In genomic region chr10:70380350-70381135, GRCh38 we compare ENCODE assay signal across 12 cellular contexts. TPM values are rescaled to one million over a fixed set of nuclear protein-coding genes. Genes with fewer than 3 reads are reported as not detected.
A peak's percentile ranks its signal among the peaks of the same experiment; 100 is the strongest.
DNase-seq lines count a peak whose midpoint lies in the region; ATAC-seq and TF ChIP-seq lines count a peak whose summit lies in the region.
"Had no signal": no experiment of that assay in that cellular context is flagged by ENCODE, and none has a peak within 500 bp of the region (broad histone marks: within the 10 kb centered on the region; RNA-seq: fewer than 3 reads in every experiment).

No MANE protein-coding gene starts in this region.

- peak overlapping the region; percentile 100 for H3K4me2 ChIP-seq in hepatocyte

- no peaks in the 10 kb centered on the region for H3K27me3 Mint-ChIP-seq in CD4-positive, alpha-beta memory T cell
- peaks cover 14% of the 10 kb centered on the region for H3K27me3 Mint-ChIP-seq in WTC11 (ENCODE audit: low read depth)

- H3K9me2 ChIP-seq in hepatocyte (replicated peaks; ENCODE audit: insufficient read depth) = no peaks in the 10 kb centered on the region

- TF ChIP-seq CTCF in A673 (conservative IDR thresholded peaks at IDR 0.05; ENCODE audit: low read depth, low read length) (no peak), WTC11 (IDR thresholded peaks at IDR 0.05) (no peak), hepatocyte (IDR thresholded peaks at IDR 0.05; ENCODE audit: poor library complexity) (no peak), BE2C (IDR thresholded peaks at IDR 0.05; ENCODE audit: low read depth, low read length) (no peak)

- H3K27ac ChIP-seq in A673 (ENCODE audit: low read depth, low read length, poor library complexity, severe bottlenecking) = no peak overlapping the region
- H3K27ac ChIP-seq in CD4-positive, alpha-beta memory T cell (ENCODE audit: low read depth, low read length) = no peak overlapping the region
- no peak overlapping the region for H3K27ac ChIP-seq in hepatocyte
- H3K27ac ChIP-seq: pancreas had no signal

- POLR2A ChIA-PET in A673 (lab: Charles Lee; ENCODE audit: low non-redundant PET) = interaction anchor here (0.9 kb wide), 1 partner anchor 21 kb away, joined by 3 read pairs; no protein-coding TSS in a partner anchor
- POLR2A ChIA-PET in CD4-positive, alpha-beta memory T cell (lab: Charles Lee; ENCODE audit: partially characterized antibody) = interaction anchor here (3.3 kb wide), 1 partner anchor 23 kb away, joined by 48 read pairs; the partner anchor contains the start of gene EIF4EBP2
- POLR2A ChIA-PET in WTC11 (lab: Charles Lee) = no interaction called here

- H3K9me3 Mint-ChIP-seq in CD4-positive, alpha-beta memory T cell = peaks cover 0 to 8% (median 1%) of the 10 kb centered on the region in 8 donors
- H3K9me3 Mint-ChIP-seq in WTC11 = 0 out of 2 replicates have a peak, but pooled peaks cover 3% of the 10 kb centered on the region
- H3K9me3 Mint-ChIP-seq: dendritic cell treated with granulocyte-macrophage colony-stimulating factor and Interleukin-4, amounts not matched to agents 40 ng/mL and 50 ng/mL, for 4 days had no signal

- H3K36me3 ChIP-seq in A673 (ENCODE audit: insufficient read depth, low read length, poor library complexity, severe bottlenecking) (no peaks in the 10 kb centered on the region), hepatocyte (replicated peaks; ENCODE audit: insufficient read depth, low read depth) (no peaks in the 10 kb centered on the region), BE2C (no peaks in the 10 kb centered on the region)
- no peaks in the 10 kb centered on the region for H3K36me3 ChIP-seq in CD4-positive, alpha-beta memory T cell (ENCODE audit: insufficient read depth, low read length)
- H3K36me3 ChIP-seq: pancreas had no signal

- peak overlapping the region; percentile 61 for H3K4me3 ChIP-seq in A673 (ENCODE audit: low read depth, low read length, poor library complexity, severe bottlenecking)
- H3K4me3 ChIP-seq in CD4-positive, alpha-beta memory T cell (ENCODE audit: low read length in 2 of 2) = no peak overlapping the region
- no peak overlapping the region for H3K4me3 ChIP-seq in hepatocyte
- no peak overlapping the region for H3K4me3 ChIP-seq in BE2C (ENCODE audit: low read depth, low read length)

- H2AFZ ChIP-seq in hepatocyte = no peak overlapping the region

- no peaks in the 10 kb centered on the region for H3K27me3 ChIP-seq in A673 (replicated peaks; ENCODE audit: insufficient read depth, low read depth, low read length, poor library complexity)
- no peaks in the 10 kb centered on the region for H3K27me3 ChIP-seq in CD4-positive, alpha-beta memory T cell (ENCODE audit: insufficient read depth, low read length)
- peaks cover 7% of the 10 kb centered on the region for H3K27me3 ChIP-seq in hepatocyte
- H3K27me3 ChIP-seq in BE2C = no peaks in the 10 kb centered on the region
- H3K27me3 ChIP-seq: pancreas had no signal

- no peaks in the 10 kb centered on the region for H3K36me3 Mint-ChIP-seq in CD4-positive, alpha-beta memory T cell
- H3K36me3 Mint-ChIP-seq in WTC11 = peaks cover 4% of the 10 kb centered on the region; the same call in 1 of the 2 replicates

- H3K4me3 Mint-ChIP-seq in CD4-positive, alpha-beta memory T cell = peak overlapping the region in 7 of 8 donors; percentile 88 to 92 (median 90)
- peak overlapping the region; percentile 82 for H3K4me3 Mint-ChIP-seq in WTC11

- peaks cover 0 to 14% (median 6%) of the 10 kb centered on the region in 4 donors for H3K4me1 Mint-ChIP-seq in CD4-positive, alpha-beta memory T cell
- peaks cover 46% of the 10 kb centered on the region for H3K4me1 Mint-ChIP-seq in WTC11

- DNase-seq in A673 (ENCODE audit: low spot score) (no peak), WTC11 (ENCODE audit: low spot score) (no peak), hepatocyte (ENCODE audit: low spot score) (no peak), activated gamma-delta T cell treated with Interleukin-2 at 50 U/mL for 16 hours (no peak), occipital lobe (lab: John Stamatoyannopoulos, UW) (no peak), BE2C (no peak)
- DNase-seq in CD4-positive, alpha-beta memory T cell = no peak
- DNase-seq: activated gamma-delta T cell, COR-L47 had no signal

- H4K20me1 ChIP-seq in hepatocyte (ENCODE audit: insufficient read depth, poor library complexity, severe bottlenecking) = no peaks in the 10 kb centered on the region

- WGBS in hepatocyte (ENCODE audit: low lambda C conversion rate, missing lambda C conversion rate) = 92% methylated on average over 7 of the region's 7 CpGs

- no peak for ATAC-seq in WTC11
- ATAC-seq in HG02642 (IDR thresholded peaks at IDR 0.05; ENCODE audit: poor library complexity, unreplicated experiment) = no peak

- CTCF ChIA-PET in A673 (lab: Charles Lee) (interaction anchor here (0.8 kb wide), 1 partner anchor 161 kb away, joined by 3 read pairs; no protein-coding TSS in a partner anchor), WTC11 (lab: Charles Lee) (interaction anchor here (0.7 to 4.2 kb wide), 13 partner anchors 9 to 159 kb away, joined by 3 to 36 read pairs (median 7); partner anchors contain the start of gene EIF4EBP2)
- CTCF ChIA-PET in CD4-positive, alpha-beta memory T cell (lab: Charles Lee; ENCODE audit: partially characterized antibody) = interaction anchor here (1.0 to 2.9 kb wide), 5 partner anchors 9 to 162 kb away, joined by 3 to 7 read pairs (median 4); no protein-coding TSS in a partner anchor

- no TSS peak for BruUV-seq in A673 (replicated peaks; lab: Mats Ljungman, UMichigan)

- peaks cover 23% of the 10 kb centered on the region for H3K4me1 ChIP-seq in A673 (ENCODE audit: insufficient read depth, low read length, poor library complexity, severe bottlenecking)
- H3K4me1 ChIP-seq in CD4-positive, alpha-beta memory T cell (ENCODE audit: insufficient read depth, low read length) = peaks cover 13% of the 10 kb centered on the region
- H3K4me1 ChIP-seq in hepatocyte (ENCODE audit: insufficient read depth) = peaks cover 12% of the 10 kb centered on the region
- no peaks in the 10 kb centered on the region for H3K4me1 ChIP-seq in BE2C
- H3K4me1 ChIP-seq: pancreas had no signal

- no peaks in the 10 kb centered on the region for H3K79me2 ChIP-seq in hepatocyte

- intact Hi-C loops in A673 (cut with micrococcal nuclease; ENCODE audit: unreplicated experiment) = loop anchor here (5.0 kb wide), 1 partner anchor 233 kb away; the partner anchor contains the start of gene TYSND1
- intact Hi-C loops in CD4-positive, alpha-beta memory T cell (cut with micrococcal nuclease) = loop anchor here (10.0 kb wide), 1 partner anchor 374 kb away; no protein-coding TSS in a partner anchor

- peak overlapping the region in 4 of 7 donors; percentile 9 to 74 (median 56) for H3K27ac Mint-ChIP-seq in CD4-positive, alpha-beta memory T cell
- H3K27ac Mint-ChIP-seq in WTC11 = no peak overlapping the region
- H3K27ac Mint-ChIP-seq: dendritic cell treated with granulocyte-macrophage colony-stimulating factor and Interleukin-4, amounts not matched to agents 40 ng/mL and 50 ng/mL, for 4 days had no signal

- no peaks in the 10 kb centered on the region for H3K9me3 ChIP-seq in A673 (ENCODE audit: low read depth, low read length, poor library complexity, severe bottlenecking)
- H3K9me3 ChIP-seq in CD4-positive, alpha-beta memory T cell (ENCODE audit: control insufficient read depth in 1 of 2, low read length in 2 of 2) = peaks cover 0 to 6% of the 10 kb centered on the region in 2 donors
- no peaks in the 10 kb centered on the region for H3K9me3 ChIP-seq in hepatocyte (ENCODE audit: low read depth)
- peaks cover 8% of the 10 kb centered on the region for H3K9me3 ChIP-seq in BE2C
- H3K9me3 ChIP-seq: pancreas had no signal

TF ChIP-seq in WTC11, 78 proteins besides CTCF, POLR2A, EP300 and RAD21 (continues in another document):
- TF ChIP-seq HMGA2 (CRISPR knock-in tag; IDR thresholded peaks at IDR 0.05) (no peak), ZMAT4 (CRISPR knock-in tag; IDR thresholded peaks at IDR 0.05) (no peak), NR1H2 (CRISPR knock-in tag; IDR thresholded peaks at IDR 0.05) (no peak), ZNF121 (CRISPR knock-in tag; IDR thresholded peaks at IDR 0.05) (no peak), NFE2L1 (CRISPR knock-in tag; IDR thresholded peaks at IDR 0.05) (no peak), ZNF512 (CRISPR knock-in tag; IDR thresholded peaks at IDR 0.05; ENCODE audit: borderline replicate concordance) (no peak)

RNA-seq across cellular contexts. Expression of gene LRRC20, which starts 1.9 kb away (rescaled TPM):
- 18.3 and 27.3 TPM in 2 replicates for total RNA-seq in A673 (2021)
- 1 to 10 TPM; 2.9 to 3.4 TPM for total RNA-seq in CD4-positive, alpha-beta memory T cell
- polyA plus RNA-seq in CD4-positive, alpha-beta memory T cell = 1 to 10 TPM; 3.7 to 4.4 TPM
- 26.4 to 29.4 TPM (median 28.1 TPM) in 3 replicates for total RNA-seq in WTC11 (2021)
- total RNA-seq in hepatocyte = 7.2 and 8.2 TPM in 2 replicates
- 3.0 and 4.0 TPM in 2 replicates for polyA plus RNA-seq in hepatocyte
- 21.5 TPM for total RNA-seq in occipital lobe
- polyA plus RNA-seq in BE2C (2012; ENCODE audit: insufficient read depth, insufficient read length, low read depth) = 7.2 TPM

RNA-seq across cellular contexts. Expression of gene EIF4EBP2, which starts 23.4 kb away (rescaled TPM):
- total RNA-seq in A673 (2021) (89.3 and 91.9 TPM in 2 replicates), WTC11 (2021) (111 to 114 TPM (median 112 TPM) in 3 replicates), hepatocyte (75.1 and 77.1 TPM in 2 replicates), occipital lobe (62.5 TPM)
- total RNA-seq in CD4-positive, alpha-beta memory T cell = 10 to 100 TPM; 54.5 to 56.9 TPM
- 10 to 100 TPM; 67.7 to 83.9 TPM for polyA plus RNA-seq in CD4-positive, alpha-beta memory T cell
- 37.4 and 43.1 TPM in 2 replicates for polyA plus RNA-seq in hepatocyte
- polyA plus RNA-seq in BE2C (2012; ENCODE audit: insufficient read depth, insufficient read length, low read depth) = 20.9 TPM
